In genomic region chr16:87832137-87832527, GRCh38 we compare ENCODE assay signal across 1 cellular context.
A peak's percentile ranks its signal among the peaks of the same experiment; 100 is the strongest.
TF ChIP-seq lines count a peak whose summit lies in the region.

No MANE protein-coding gene starts in this region.

TF ChIP-seq in K562, 482 proteins besides CTCF, POLR2A, EP300 and RAD21:
- TF ChIP-seq NFE2L1 (tag; IDR thresholded peaks at IDR 0.05; ENCODE audit: borderline replicate concordance, low read depth) (no peak), HMBOX1 (IDR thresholded peaks at IDR 0.05) (no peak), MYNN (IDR thresholded peaks at IDR 0.05) (no peak), MYNN (CRISPR knock-in tag; IDR thresholded peaks at IDR 0.05) (no peak), POLR2AphosphoS5 (IDR thresholded peaks at IDR 0.05; ENCODE audit: control insufficient read depth, insufficient read depth, low read depth, low read length) (0 out of 2 replicates have a peak, but pooled peaks have one; percentile 38), E2F6 (IDR thresholded peaks at IDR 0.05; ENCODE audit: borderline replicate concordance in 1 of 2, extremely low read depth in 1 of 2, insufficient read depth in 1 of 2, insufficient read length in 1 of 2, low read depth in 1 of 2, low read length in 1 of 2, poor library complexity in 1 of 2, severe bottlenecking in 1 of 2) (no peak), PHTF2 (CRISPR knock-in tag; IDR thresholded peaks at IDR 0.05) (no peak)
- TF ChIP-seq, protein P1, sequence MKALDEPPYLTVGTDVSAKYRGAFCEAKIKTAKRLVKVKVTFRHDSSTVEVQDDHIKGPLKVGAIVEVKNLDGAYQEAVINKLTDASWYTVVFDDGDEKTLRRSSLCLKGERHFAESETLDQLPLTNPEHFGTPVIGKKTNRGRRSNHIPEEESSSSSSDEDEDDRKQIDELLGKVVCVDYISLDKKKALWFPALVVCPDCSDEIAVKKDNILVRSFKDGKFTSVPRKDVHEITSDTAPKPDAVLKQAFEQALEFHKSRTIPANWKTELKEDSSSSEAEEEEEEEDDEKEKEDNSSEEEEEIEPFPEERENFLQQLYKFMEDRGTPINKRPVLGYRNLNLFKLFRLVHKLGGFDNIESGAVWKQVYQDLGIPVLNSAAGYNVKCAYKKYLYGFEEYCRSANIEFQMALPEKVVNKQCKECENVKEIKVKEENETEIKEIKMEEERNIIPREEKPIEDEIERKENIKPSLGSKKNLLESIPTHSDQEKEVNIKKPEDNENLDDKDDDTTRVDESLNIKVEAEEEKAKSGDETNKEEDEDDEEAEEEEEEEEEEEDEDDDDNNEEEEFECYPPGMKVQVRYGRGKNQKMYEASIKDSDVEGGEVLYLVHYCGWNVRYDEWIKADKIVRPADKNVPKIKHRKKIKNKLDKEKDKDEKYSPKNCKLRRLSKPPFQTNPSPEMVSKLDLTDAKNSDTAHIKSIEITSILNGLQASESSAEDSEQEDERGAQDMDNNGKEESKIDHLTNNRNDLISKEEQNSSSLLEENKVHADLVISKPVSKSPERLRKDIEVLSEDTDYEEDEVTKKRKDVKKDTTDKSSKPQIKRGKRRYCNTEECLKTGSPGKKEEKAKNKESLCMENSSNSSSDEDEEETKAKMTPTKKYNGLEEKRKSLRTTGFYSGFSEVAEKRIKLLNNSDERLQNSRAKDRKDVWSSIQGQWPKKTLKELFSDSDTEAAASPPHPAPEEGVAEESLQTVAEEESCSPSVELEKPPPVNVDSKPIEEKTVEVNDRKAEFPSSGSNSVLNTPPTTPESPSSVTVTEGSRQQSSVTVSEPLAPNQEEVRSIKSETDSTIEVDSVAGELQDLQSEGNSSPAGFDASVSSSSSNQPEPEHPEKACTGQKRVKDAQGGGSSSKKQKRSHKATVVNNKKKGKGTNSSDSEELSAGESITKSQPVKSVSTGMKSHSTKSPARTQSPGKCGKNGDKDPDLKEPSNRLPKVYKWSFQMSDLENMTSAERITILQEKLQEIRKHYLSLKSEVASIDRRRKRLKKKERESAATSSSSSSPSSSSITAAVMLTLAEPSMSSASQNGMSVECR (CRISPR knock-in tag; IDR thresholded peaks at IDR 0.05), result no peak
- TF ChIP-seq, protein P2, sequence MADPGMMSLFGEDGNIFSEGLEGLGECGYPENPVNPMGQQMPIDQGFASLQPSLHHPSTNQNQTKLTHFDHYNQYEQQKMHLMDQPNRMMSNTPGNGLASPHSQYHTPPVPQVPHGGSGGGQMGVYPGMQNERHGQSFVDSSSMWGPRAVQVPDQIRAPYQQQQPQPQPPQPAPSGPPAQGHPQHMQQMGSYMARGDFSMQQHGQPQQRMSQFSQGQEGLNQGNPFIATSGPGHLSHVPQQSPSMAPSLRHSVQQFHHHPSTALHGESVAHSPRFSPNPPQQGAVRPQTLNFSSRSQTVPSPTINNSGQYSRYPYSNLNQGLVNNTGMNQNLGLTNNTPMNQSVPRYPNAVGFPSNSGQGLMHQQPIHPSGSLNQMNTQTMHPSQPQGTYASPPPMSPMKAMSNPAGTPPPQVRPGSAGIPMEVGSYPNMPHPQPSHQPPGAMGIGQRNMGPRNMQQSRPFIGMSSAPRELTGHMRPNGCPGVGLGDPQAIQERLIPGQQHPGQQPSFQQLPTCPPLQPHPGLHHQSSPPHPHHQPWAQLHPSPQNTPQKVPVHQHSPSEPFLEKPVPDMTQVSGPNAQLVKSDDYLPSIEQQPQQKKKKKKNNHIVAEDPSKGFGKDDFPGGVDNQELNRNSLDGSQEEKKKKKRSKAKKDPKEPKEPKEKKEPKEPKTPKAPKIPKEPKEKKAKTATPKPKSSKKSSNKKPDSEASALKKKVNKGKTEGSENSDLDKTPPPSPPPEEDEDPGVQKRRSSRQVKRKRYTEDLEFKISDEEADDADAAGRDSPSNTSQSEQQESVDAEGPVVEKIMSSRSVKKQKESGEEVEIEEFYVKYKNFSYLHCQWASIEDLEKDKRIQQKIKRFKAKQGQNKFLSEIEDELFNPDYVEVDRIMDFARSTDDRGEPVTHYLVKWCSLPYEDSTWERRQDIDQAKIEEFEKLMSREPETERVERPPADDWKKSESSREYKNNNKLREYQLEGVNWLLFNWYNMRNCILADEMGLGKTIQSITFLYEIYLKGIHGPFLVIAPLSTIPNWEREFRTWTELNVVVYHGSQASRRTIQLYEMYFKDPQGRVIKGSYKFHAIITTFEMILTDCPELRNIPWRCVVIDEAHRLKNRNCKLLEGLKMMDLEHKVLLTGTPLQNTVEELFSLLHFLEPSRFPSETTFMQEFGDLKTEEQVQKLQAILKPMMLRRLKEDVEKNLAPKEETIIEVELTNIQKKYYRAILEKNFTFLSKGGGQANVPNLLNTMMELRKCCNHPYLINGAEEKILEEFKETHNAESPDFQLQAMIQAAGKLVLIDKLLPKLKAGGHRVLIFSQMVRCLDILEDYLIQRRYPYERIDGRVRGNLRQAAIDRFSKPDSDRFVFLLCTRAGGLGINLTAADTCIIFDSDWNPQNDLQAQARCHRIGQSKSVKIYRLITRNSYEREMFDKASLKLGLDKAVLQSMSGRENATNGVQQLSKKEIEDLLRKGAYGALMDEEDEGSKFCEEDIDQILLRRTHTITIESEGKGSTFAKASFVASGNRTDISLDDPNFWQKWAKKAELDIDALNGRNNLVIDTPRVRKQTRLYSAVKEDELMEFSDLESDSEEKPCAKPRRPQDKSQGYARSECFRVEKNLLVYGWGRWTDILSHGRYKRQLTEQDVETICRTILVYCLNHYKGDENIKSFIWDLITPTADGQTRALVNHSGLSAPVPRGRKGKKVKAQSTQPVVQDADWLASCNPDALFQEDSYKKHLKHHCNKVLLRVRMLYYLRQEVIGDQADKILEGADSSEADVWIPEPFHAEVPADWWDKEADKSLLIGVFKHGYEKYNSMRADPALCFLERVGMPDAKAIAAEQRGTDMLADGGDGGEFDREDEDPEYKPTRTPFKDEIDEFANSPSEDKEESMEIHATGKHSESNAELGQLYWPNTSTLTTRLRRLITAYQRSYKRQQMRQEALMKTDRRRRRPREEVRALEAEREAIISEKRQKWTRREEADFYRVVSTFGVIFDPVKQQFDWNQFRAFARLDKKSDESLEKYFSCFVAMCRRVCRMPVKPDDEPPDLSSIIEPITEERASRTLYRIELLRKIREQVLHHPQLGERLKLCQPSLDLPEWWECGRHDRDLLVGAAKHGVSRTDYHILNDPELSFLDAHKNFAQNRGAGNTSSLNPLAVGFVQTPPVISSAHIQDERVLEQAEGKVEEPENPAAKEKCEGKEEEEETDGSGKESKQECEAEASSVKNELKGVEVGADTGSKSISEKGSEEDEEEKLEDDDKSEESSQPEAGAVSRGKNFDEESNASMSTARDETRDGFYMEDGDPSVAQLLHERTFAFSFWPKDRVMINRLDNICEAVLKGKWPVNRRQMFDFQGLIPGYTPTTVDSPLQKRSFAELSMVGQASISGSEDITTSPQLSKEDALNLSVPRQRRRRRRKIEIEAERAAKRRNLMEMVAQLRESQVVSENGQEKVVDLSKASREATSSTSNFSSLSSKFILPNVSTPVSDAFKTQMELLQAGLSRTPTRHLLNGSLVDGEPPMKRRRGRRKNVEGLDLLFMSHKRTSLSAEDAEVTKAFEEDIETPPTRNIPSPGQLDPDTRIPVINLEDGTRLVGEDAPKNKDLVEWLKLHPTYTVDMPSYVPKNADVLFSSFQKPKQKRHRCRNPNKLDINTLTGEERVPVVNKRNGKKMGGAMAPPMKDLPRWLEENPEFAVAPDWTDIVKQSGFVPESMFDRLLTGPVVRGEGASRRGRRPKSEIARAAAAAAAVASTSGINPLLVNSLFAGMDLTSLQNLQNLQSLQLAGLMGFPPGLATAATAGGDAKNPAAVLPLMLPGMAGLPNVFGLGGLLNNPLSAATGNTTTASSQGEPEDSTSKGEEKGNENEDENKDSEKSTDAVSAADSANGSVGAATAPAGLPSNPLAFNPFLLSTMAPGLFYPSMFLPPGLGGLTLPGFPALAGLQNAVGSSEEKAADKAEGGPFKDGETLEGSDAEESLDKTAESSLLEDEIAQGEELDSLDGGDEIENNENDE (IDR thresholded peaks at IDR 0.05; ENCODE audit: low read depth, low read length), result no peak
TF ChIP-seq in K562: peak in this region for 1.
